23 cellular contexts compared by ENCODE assay signal in the genomic region with DNA sequence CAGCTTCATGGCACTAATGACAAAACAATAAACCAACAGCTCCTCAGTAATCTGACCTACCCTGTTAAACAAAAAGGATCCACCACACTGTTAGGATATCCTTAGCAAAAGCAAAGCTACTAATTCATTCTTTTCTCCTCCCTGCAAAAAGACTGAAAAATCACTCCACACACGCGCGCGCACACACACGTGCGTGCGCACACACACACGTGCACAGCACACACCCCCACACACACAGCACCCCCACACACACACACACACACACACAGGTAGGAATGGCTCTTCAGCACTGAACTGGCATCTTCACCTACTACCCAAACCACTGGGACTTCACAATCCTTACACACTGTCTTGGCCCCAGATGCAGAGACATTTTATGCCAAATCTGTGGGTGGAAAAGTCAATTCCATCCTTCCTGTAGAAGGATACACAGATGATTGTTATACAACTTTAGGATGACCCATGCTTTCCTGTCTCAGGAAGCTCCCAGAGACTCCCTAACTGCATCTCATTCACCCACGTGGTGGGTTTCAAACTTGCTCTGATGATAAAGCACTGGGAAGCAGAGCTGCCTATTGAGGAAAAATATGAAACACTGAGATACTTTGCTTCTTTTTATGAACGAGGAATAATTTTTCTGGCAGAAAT.
A peak's percentile ranks its signal among the peaks of the same experiment; 100 is the strongest.
DNase-seq lines count a peak whose midpoint lies in the region; ATAC-seq, FAIRE-seq and TF ChIP-seq lines count a peak whose summit lies in the region.
"Had no signal": no experiment of that assay in that cellular context is flagged by ENCODE, and none has a peak within 500 bp of the region (broad histone marks: within the 10 kb centered on the region; RNA-seq: fewer than 3 reads in every experiment).

No MANE protein-coding gene starts in this region.

- H3F3A ChIP-seq in PC-3 (ENCODE audit: low read length, unreplicated experiment) (no peaks in the 10 kb centered on the region), neural cell (ENCODE audit: insufficient read depth, low read length, poor library complexity, severe bottlenecking) (no peaks in the 10 kb centered on the region)

- H3K56ac ChIP-seq in H1 (replicated peaks; ENCODE audit: insufficient read length, low read depth, low read length): no peak overlapping the region

- TF ChIP-seq CTCF in PC-3 (conservative IDR thresholded peaks at IDR 0.05; ENCODE audit: low read depth, low read length): no peak
- no peak for TF ChIP-seq CTCF in H1 (IDR thresholded peaks at IDR 0.05; ENCODE audit: control extremely low read depth in 1 of 3, insufficient read depth in 1 of 3, low read depth in 1 of 3, low read length in 3 of 3)
- no peak for TF ChIP-seq CTCF in neural cell (IDR thresholded peaks at IDR 0.05; ENCODE audit: poor library complexity, severe bottlenecking)

- no peak overlapping the region for H3K27ac Mint-ChIP-seq in T-helper 17 cell
- no peak overlapping the region for H3K27ac Mint-ChIP-seq in activated T-helper 2 cell treated with anti-CD3 and anti-CD28 coated beads, Interferon-gamma antibody, Interleukin-2, Interleukin-4, amounts not matched to agents 10 μg/mL and 5 μg/mL and 100 μg/mL, durations not matched to agents 14 hours and 24 hours and 36 hours
- H3K27ac Mint-ChIP-seq: CD8-positive, alpha-beta memory T cell; stimulated activated naive CD8-positive, alpha-beta T cell treated with anti-CD3 and anti-CD28 coated beads, Interleukin-15, Interleukin-2, amounts not matched to agents 100 ng/mL and 50 ng/mL, for 24 hours had no signal

- H3K23ac ChIP-seq in H1 (ENCODE audit: insufficient read length): no peak overlapping the region

- H2BK15ac ChIP-seq in H1 (ENCODE audit: low read length): 0 out of 2 replicates have a peak overlapping the region, but pooled peaks have one; percentile 85

- no peak overlapping the region for H3K4me3 Mint-ChIP-seq in T-helper 17 cell
- no peak overlapping the region for H3K4me3 Mint-ChIP-seq in activated T-helper 2 cell treated with anti-CD3 and anti-CD28 coated beads, Interferon-gamma antibody, Interleukin-2, Interleukin-4, amounts not matched to agents 10 μg/mL and 5 μg/mL and 100 μg/mL, durations not matched to agents 14 hours and 24 hours and 36 hours (ENCODE audit: low read depth)
- H3K4me3 Mint-ChIP-seq: CD8-positive, alpha-beta memory T cell; stimulated activated naive CD8-positive, alpha-beta T cell treated with anti-CD3 and anti-CD28 coated beads, Interleukin-15, Interleukin-2, amounts not matched to agents 100 ng/mL and 50 ng/mL, for 24 hours had no signal

- H4K8ac ChIP-seq in H1 (ENCODE audit: extremely low read depth, insufficient read depth, low read length): peak overlapping the region; percentile 65; the same call in 1 of the 2 replicates

- no peak overlapping the region for H3K18ac ChIP-seq in H1 (ENCODE audit: extremely low read depth, low read length)

- H3K4ac ChIP-seq in H1 (replicated peaks; ENCODE audit: insufficient read length, low read depth, low read length): peak overlapping the region; percentile 92

- peak overlapping the region; percentile 57 for H3K14ac ChIP-seq in H1 (ENCODE audit: insufficient read length)

- H3K9ac ChIP-seq in PC-3 (ENCODE audit: low read length) (peak overlapping the region; percentile 52), H1 (replicated peaks in 1 of 4; ENCODE audit: extremely low read depth in 1 of 4, low read depth in 3 of 4, low read length in 3 of 4) (no peak overlapping the region), neural cell (ENCODE audit: low read length) (no peak overlapping the region)

- no peak for TF ChIP-seq POLR2A in H1 (IDR thresholded peaks at IDR 0.05; ENCODE audit: control extremely low read depth in 1 of 2, low read depth in 2 of 2, low read length in 2 of 2)

- H2BK5ac ChIP-seq in H1 (ENCODE audit: low read depth, low read length): peak overlapping the region; percentile 57

- H3K27me3 ChIP-seq in PC-3 (ENCODE audit: low read length): no peaks in the 10 kb centered on the region
- no peaks in the 10 kb centered on the region for H3K27me3 ChIP-seq in H1 (replicated peaks in 1 of 4; ENCODE audit: control insufficient read depth in 3 of 4, extremely low read depth in 1 of 4, insufficient read depth in 3 of 4, low read length in 3 of 4)
- H3K27me3 ChIP-seq in neural cell (ENCODE audit: insufficient read depth, low read depth, low read length): no peaks in the 10 kb centered on the region
- H3K27me3 ChIP-seq: colonic mucosa, left lung, pancreas, upper lobe of left lung had no signal

- no peaks in the 10 kb centered on the region for H4K20me1 ChIP-seq in PC-3 (ENCODE audit: low read length)
- H4K20me1 ChIP-seq in H1 (replicated peaks in 1 of 2; ENCODE audit: control insufficient read depth in 1 of 2, insufficient read depth in 2 of 2, low read length in 2 of 2): no peaks in the 10 kb centered on the region
- H4K20me1 ChIP-seq in neural cell (ENCODE audit: insufficient read depth): no peaks in the 10 kb centered on the region

- H3K27me3 Mint-ChIP-seq in T-helper 17 cell: no peaks in the 10 kb centered on the region
- H3K27me3 Mint-ChIP-seq in activated T-helper 2 cell treated with anti-CD3 and anti-CD28 coated beads, Interferon-gamma antibody, Interleukin-2, Interleukin-4, amounts not matched to agents 10 μg/mL and 5 μg/mL and 100 μg/mL, durations not matched to agents 14 hours and 24 hours and 36 hours (ENCODE audit: low read depth): no peaks in the 10 kb centered on the region
- H3K27me3 Mint-ChIP-seq: CD8-positive, alpha-beta memory T cell; stimulated activated naive CD8-positive, alpha-beta T cell treated with anti-CD3 and anti-CD28 coated beads, Interleukin-15, Interleukin-2, amounts not matched to agents 100 ng/mL and 50 ng/mL, for 24 hours had no signal

- no peaks in the 10 kb centered on the region; the same call in 1 of the 2 replicates for H3K23me2 ChIP-seq in H1 (ENCODE audit: low read depth, low read length)

- peak overlapping the region; percentile 78 for H3K27ac ChIP-seq in PC-3 (ENCODE audit: low read length)
- no peak overlapping the region for H3K27ac ChIP-seq in H1 (ENCODE audit: low read depth, low read length)
- peak overlapping the region; percentile 29 for H3K27ac ChIP-seq in neural cell (ENCODE audit: low read length)
- H3K27ac ChIP-seq: colonic mucosa, left lung, pancreas, upper lobe of left lung had no signal

- H3K9me3 Mint-ChIP-seq in activated T-helper 2 cell treated with anti-CD3 and anti-CD28 coated beads, Interferon-gamma antibody, Interleukin-2, Interleukin-4, amounts not matched to agents 10 μg/mL and 5 μg/mL and 100 μg/mL, durations not matched to agents 14 hours and 24 hours and 36 hours: peaks cover 12% of the 10 kb centered on the region
- H3K9me3 Mint-ChIP-seq: CD8-positive, alpha-beta memory T cell had no signal

- DNase-seq in COLO829 (ENCODE audit: low spot score) (peak; percentile 12), PC-3 (peak; percentile 46), H1 (ENCODE audit: low read depth in 1 of 2, low spot score in 2 of 2) (no peak), SW480 (ENCODE audit: low spot score) (no peak), T-helper 17 cell (no peak), NOMO-1 treated with dmso at 0.1 percent for 144 hours (lab: John Stamatoyannopoulos, UW; ENCODE audit: unreplicated experiment) (no peak)
- no peak for DNase-seq in activated T-helper 2 cell treated with anti-CD3 and anti-CD28 coated beads, Interferon-gamma antibody, Interleukin-2, Interleukin-4, amounts not matched to agents 10 μg/mL and 5 μg/mL and 100 μg/mL, durations not matched to agents 14 hours and 24 hours and 36 hours (ENCODE audit: low spot score)
- DNase-seq: activated CD4-positive, alpha-beta T cell treated with anti-CD3 and anti-CD28 coated beads for 48 hours; activated CD8-positive, alpha-beta memory T cell treated with anti-CD3 and anti-CD28 coated beads, Interleukin-2, amount 50 U/mL, for 4 hours; activated effector memory CD4-positive, alpha-beta T cell treated with anti-CD3 and anti-CD28 coated beads, Interleukin-2, amount 50 U/mL, for 16 hours; CD8-positive, alpha-beta memory T cell; colonic mucosa; Karpas-422; left lung; NCI-H1417 treated with DMSO at 0.1 percent for 48 hours; pancreas; stimulated activated CD4-positive, alpha-beta T cell treated with anti-CD3 and anti-CD28 coated beads, Interleukin-2, amount 100 ng/mL, for 24 hours; upper lobe of left lung had no signal

- no peak overlapping the region for H3K4me2 ChIP-seq in PC-3 (ENCODE audit: low read length)
- no peak overlapping the region for H3K4me2 ChIP-seq in H1 (ENCODE audit: insufficient read depth in 1 of 2, low read depth in 2 of 2, low read length in 2 of 2)
- H3K4me2 ChIP-seq in neural cell (ENCODE audit: low read length): no peak overlapping the region

- 87% methylated on average over 10 of the region's 10 CpGs; no CpG with 5 or more reads in 1 of the 2 experiments for WGBS in H1 (ENCODE audit: extremely low coverage in 1 of 2, insufficient coverage in 1 of 2, insufficient read length in 1 of 2, insufficient replicate concordance in 2 of 2, low coverage in 1 of 2, low lambda C conversion rate in 2 of 2, missing lambda C conversion rate in 1 of 2), 2 experiments

- TSS peak; percentile 28 for BruUV-seq in PC-3 (replicated peaks; lab: Mats Ljungman, UMichigan)

- no peak overlapping the region for H3K4me3 ChIP-seq in PC-3 (ENCODE audit: low read length)
- no peak overlapping the region for H3K4me3 ChIP-seq in H1 (ENCODE audit: extremely low read depth in 1 of 4, insufficient read depth in 2 of 4, low read depth in 3 of 4, low read length in 4 of 4)
- H3K4me3 ChIP-seq in neural cell (ENCODE audit: low read length): no peak overlapping the region
- H3K4me3 ChIP-seq: colonic mucosa, left lung, pancreas, SK-N-MC, upper lobe of left lung had no signal

- POLR2A ChIA-PET in PC-3 (lab: Charles Lee; ENCODE audit: unreplicated experiment): interaction anchor here (0.6 to 0.7 kb wide), 4 partner anchors 19 to 59 kb away, joined by 3 to 4 read pairs (median 4); no protein-coding TSS in a partner anchor
- POLR2A ChIA-PET in H1 (lab: Charles Lee; ENCODE audit: partially characterized antibody): interaction anchor here (0.7 to 1.1 kb wide), 2 partner anchors 9 to 21 kb away, joined by 3 read pairs; no protein-coding TSS in a partner anchor

- TF ChIP-seq EP300 in H1 (IDR thresholded peaks at IDR 0.05; ENCODE audit: borderline replicate concordance in 1 of 2, low read depth in 2 of 2, low read length in 2 of 2): no peak
- no peak for TF ChIP-seq EP300 in neural cell (conservative IDR thresholded peaks at IDR 0.05; ENCODE audit: poor library complexity, severe bottlenecking)

- H3K4me1 ChIP-seq in PC-3 (ENCODE audit: insufficient read depth, low read length) (peaks cover 26% of the 10 kb centered on the region), H1 (replicated peaks in 1 of 4; ENCODE audit: control insufficient read depth in 3 of 4, insufficient read depth in 4 of 4, low read length in 3 of 4) (peaks cover 12 to 28% (median 16%) of the 10 kb centered on the region in 4 experiments; a peak in 6 of 7 replicates)
- H3K4me1 ChIP-seq: colonic mucosa, pancreas had no signal

- H3K9me2 ChIP-seq in PC-3 (replicated peaks; ENCODE audit: low read length) (no peaks in the 10 kb centered on the region), neural cell (ENCODE audit: insufficient read depth, low read length) (no peaks in the 10 kb centered on the region)

- H2AFZ ChIP-seq in PC-3 (ENCODE audit: low read length) (no peak overlapping the region), H1 (ENCODE audit: low read length) (no peak overlapping the region), neural cell (ENCODE audit: low read depth, low read length) (no peak overlapping the region)

- intact Hi-C loops in PC-3 (cut with micrococcal nuclease): loop anchor here (1.0 to 5.0 kb wide), 2 partner anchors 34 to 70 kb away; no protein-coding TSS in a partner anchor
- intact Hi-C loops in activated T-helper 2 cell treated with anti-CD3 and anti-CD28 coated beads, Interferon-gamma antibody, Interleukin-2, Interleukin-4, amounts not matched to agents 10 μg/mL and 5 μg/mL and 100 μg/mL, durations not matched to agents 14 hours and 24 hours and 36 hours (cut with micrococcal nuclease): no loop called here

- H3K79me1 ChIP-seq in H1 (ENCODE audit: low read depth, low read length): no peaks in the 10 kb centered on the region; the same call in 1 of the 2 replicates

- H3K36me3 Mint-ChIP-seq in T-helper 17 cell (ENCODE audit: low read depth): peaks cover 7% of the 10 kb centered on the region
- H3K36me3 Mint-ChIP-seq in activated T-helper 2 cell treated with anti-CD3 and anti-CD28 coated beads, Interferon-gamma antibody, Interleukin-2, Interleukin-4, amounts not matched to agents 10 μg/mL and 5 μg/mL and 100 μg/mL, durations not matched to agents 14 hours and 24 hours and 36 hours (ENCODE audit: low read depth): peaks cover 30% of the 10 kb centered on the region

- CTCF ChIA-PET in PC-3 (lab: Charles Lee): no interaction called here
- CTCF ChIA-PET in H1 (lab: Charles Lee; ENCODE audit: partially characterized antibody): interaction anchor here (0.6 to 1.5 kb wide), 8 partner anchors 9 to 337 kb away, joined by 3 to 6 read pairs (median 3); partner anchors contain the start of gene TSPAN5

- H4K5ac ChIP-seq in H1 (ENCODE audit: insufficient read length, low read depth, low read length): peak overlapping the region; percentile 44

- H3K36me3 ChIP-seq in PC-3 (ENCODE audit: low read depth, low read length): no peaks in the 10 kb centered on the region
- H3K36me3 ChIP-seq in H1 (ENCODE audit: control insufficient read depth in 2 of 4, insufficient read depth in 4 of 4, low read length in 3 of 4): 0 out of 8 replicates have a peak, but pooled peaks cover 0 to 2% (median 0%) of the 10 kb centered on the region in 4 experiments
- H3K36me3 ChIP-seq in neural cell (ENCODE audit: insufficient read depth, low read length): no peaks in the 10 kb centered on the region
- H3K36me3 ChIP-seq: colonic mucosa, left lung, pancreas, upper lobe of left lung had no signal

- no peak for TF ChIP-seq RAD21 in H1 (IDR thresholded peaks at IDR 0.05 in 1 of 2, conservative IDR thresholded peaks at IDR 0.05 in 1 of 2; ENCODE audit: low read depth in 2 of 2, low read length in 2 of 2)
- TF ChIP-seq RAD21 in neural cell (conservative IDR thresholded peaks at IDR 0.05): no peak

- peak overlapping the region; percentile 44; the same call in 1 of the 2 replicates for H2BK20ac ChIP-seq in H1 (ENCODE audit: low read length)

- H3K79me2 ChIP-seq in PC-3 (ENCODE audit: low read length) (peaks cover 73% of the 10 kb centered on the region), H1 (ENCODE audit: control insufficient read depth in 1 of 2, insufficient read depth in 2 of 2, low read length in 2 of 2) (peaks cover 0 to 11% of the 10 kb centered on the region in 2 experiments; a peak in 1 of 4 replicates), neural cell (replicated peaks; ENCODE audit: insufficient read depth, low read length) (peaks cover 4% of the 10 kb centered on the region)

- H4K91ac ChIP-seq in H1 (replicated peaks; ENCODE audit: insufficient read length, low read length): peak overlapping the region; percentile 80

- peaks cover 21% of the 10 kb centered on the region for H3K4me1 Mint-ChIP-seq in T-helper 17 cell
- peaks cover 21% of the 10 kb centered on the region for H3K4me1 Mint-ChIP-seq in activated T-helper 2 cell treated with anti-CD3 and anti-CD28 coated beads, Interferon-gamma antibody, Interleukin-2, Interleukin-4, amounts not matched to agents 10 μg/mL and 5 μg/mL and 100 μg/mL, durations not matched to agents 14 hours and 24 hours and 36 hours (ENCODE audit: low read depth)

- no peak for FAIRE-seq in H1 (lab: Jason Lieb, UNC)
- FAIRE-seq: pancreas had no signal

- ATAC-seq in PC-3 (peak; percentile 72), T-helper 17 cell (no peak)
- ATAC-seq: left lung, Panc1, pancreas, sciatic nerve had no signal

- no peak overlapping the region for H2BK120ac ChIP-seq in H1 (replicated peaks; ENCODE audit: low read depth, low read length)

- H2BK12ac ChIP-seq in H1 (ENCODE audit: low read depth, low read length): peak overlapping the region; percentile 85

- H3K9me3 ChIP-seq in PC-3 (ENCODE audit: low read length): no peaks in the 10 kb centered on the region
- no peaks in the 10 kb centered on the region; a peak in 1 of 4 replicates for H3K9me3 ChIP-seq in H1 (ENCODE audit: insufficient read depth in 2 of 2, low read depth in 1 of 2, low read length in 1 of 2)
- H3K9me3 ChIP-seq in neural cell (ENCODE audit: low read length): no peaks in the 10 kb centered on the region
- no peaks in the 10 kb centered on the region for H3K9me3 ChIP-seq in T-helper 17 cell (ENCODE audit: control insufficient read depth, low read length, poor library complexity, severe bottlenecking)
- H3K9me3 ChIP-seq: colonic mucosa, left lung, pancreas, upper lobe of left lung had no signal

- 0 out of 2 replicates have a peak overlapping the region, but pooled peaks have one; percentile 28 for H2AK5ac ChIP-seq in H1 (ENCODE audit: low read depth, low read length)

Comparison
In these comparisons a context has a peak if more than half of its experiments do, and no peak if none do; other contexts are left out.
1. DNase-seq: peak in COLO829 (single experiment) and PC-3 (single experiment); none in H1 (0 of 2), SW480 (single experiment), T-helper 17 cell (0 of 3), NOMO-1 treated with dmso at 0.1 percent for 144 hours (single experiment) and activated T-helper 2 cell treated with anti-CD3 and anti-CD28 coated beads, Interferon-gamma antibody, Interleukin-2, Interleukin-4, amounts not matched to agents 10 μg/mL and 5 μg/mL and 100 μg/mL, durations not matched to agents 14 hours and 24 hours and 36 hours (single experiment).